ENCODE assay signal across 17 cellular contexts in the genomic region with DNA sequence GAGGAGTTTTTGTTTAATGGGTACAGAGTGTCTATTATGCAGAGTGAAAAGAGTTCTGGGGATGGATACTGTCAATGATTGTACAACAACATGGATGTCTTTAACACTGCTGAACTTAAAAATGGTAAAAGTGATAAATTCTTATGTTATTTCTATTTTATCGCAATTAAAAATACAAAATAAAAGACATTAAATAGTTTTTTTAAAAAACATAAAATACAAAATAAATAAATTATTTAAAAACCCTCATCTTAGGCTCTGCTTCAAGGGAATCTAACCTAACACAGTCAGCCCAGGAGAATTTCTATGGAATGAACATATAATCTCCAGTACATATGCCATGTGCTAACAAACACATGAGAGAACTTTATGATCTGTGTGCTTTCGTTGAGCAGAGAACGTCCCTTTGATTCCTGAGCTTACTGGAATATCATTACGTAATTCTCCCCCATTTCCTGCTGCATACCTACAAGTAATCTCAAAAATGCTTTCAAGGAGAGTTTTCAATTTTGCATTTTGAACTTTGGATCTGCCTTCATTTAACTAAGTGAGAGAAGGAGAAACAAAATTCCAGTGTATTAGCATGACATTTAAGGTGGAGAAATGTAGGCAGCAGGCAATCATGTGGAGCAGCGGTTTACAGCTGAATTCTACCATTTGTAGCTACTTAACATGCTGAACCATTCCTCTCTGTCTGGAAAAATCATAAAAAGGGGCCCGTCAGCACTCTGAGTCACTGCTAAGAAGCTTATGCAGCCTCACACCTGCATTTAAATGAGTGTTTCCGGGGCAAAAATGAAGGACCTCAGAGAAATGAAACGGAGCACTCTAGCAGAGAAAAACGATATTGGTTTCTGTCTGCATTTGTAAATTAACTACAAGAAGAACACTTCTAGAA.
DNase-seq lines count a peak whose midpoint lies in the region; TF ChIP-seq lines count a peak whose summit lies in the region.
"Had no signal": no experiment of that assay in that cellular context is flagged by ENCODE, and none has a peak within 500 bp of the region (broad histone marks: within the 10 kb centered on the region; RNA-seq: fewer than 3 reads in every experiment).

No MANE protein-coding gene starts in this region.

- H4K20me1 ChIP-seq in hepatocyte (ENCODE audit: insufficient read depth, poor library complexity, severe bottlenecking) (no peaks in the 10 kb centered on the region), SK-N-SH (ENCODE audit: insufficient read depth) (no peaks in the 10 kb centered on the region)

- H3K9me2 ChIP-seq in hepatocyte (replicated peaks; ENCODE audit: insufficient read depth) (no peaks in the 10 kb centered on the region), SK-N-SH (no peaks in the 10 kb centered on the region)

- H3K9me3 ChIP-seq in hepatocyte (ENCODE audit: low read depth): no peaks in the 10 kb centered on the region
- H3K9me3 ChIP-seq in SK-N-SH: no peaks in the 10 kb centered on the region
- H3K9me3 ChIP-seq: gastroesophageal sphincter had no signal

- H2AFZ ChIP-seq in hepatocyte: no peak overlapping the region
- H2AFZ ChIP-seq in SK-N-SH (ENCODE audit: low read depth): no peak overlapping the region
- H2AFZ ChIP-seq: PC-9 had no signal

- no peak for TF ChIP-seq RAD21 in SK-N-SH (IDR thresholded peaks at IDR 0.05; ENCODE audit: low read length)

- no peaks in the 10 kb centered on the region for H3K79me2 ChIP-seq in hepatocyte
- 0 out of 2 replicates have a peak, but pooled peaks cover 3% of the 10 kb centered on the region for H3K79me2 ChIP-seq in SK-N-SH (ENCODE audit: insufficient read depth)

- H3K27me3 ChIP-seq in hepatocyte (no peaks in the 10 kb centered on the region), SK-N-SH (ENCODE audit: insufficient read depth) (no peaks in the 10 kb centered on the region)
- H3K27me3 ChIP-seq: brain microvascular endothelial cell, gastroesophageal sphincter had no signal

- 50% methylated on average over 9 of the region's 9 CpGs for WGBS in hepatocyte (ENCODE audit: low lambda C conversion rate, missing lambda C conversion rate)
- 77% methylated on average over 9 of the region's 9 CpGs for WGBS in SK-N-SH (ENCODE audit: low lambda C conversion rate)

- peaks cover 10% of the 10 kb centered on the region for H3K4me1 ChIP-seq in hepatocyte (ENCODE audit: insufficient read depth)
- peaks cover 0 to 5% of the 10 kb centered on the region in 2 experiments; a peak in 1 of 4 replicates for H3K4me1 ChIP-seq in SK-N-SH (ENCODE audit: control insufficient read depth in 1 of 2, insufficient read depth in 2 of 2, low read depth in 1 of 2, low read length in 1 of 2)

- in situ Hi-C loops in astrocyte of the cerebellum (cut with HindIII; ENCODE audit: low sequenced_read_pairs): no loop called here

- DNase-seq in GM03348 (ENCODE audit: low spot score) (peak; percentile 48), astrocyte of the cerebellum (ENCODE audit: low read depth) (peak; percentile 9), hepatocyte (ENCODE audit: low spot score) (peak; percentile 63), renal cortical epithelial cell (ENCODE audit: low read depth) (peak; percentile 96), SK-N-SH (no peak), foreskin fibroblast (no peak), GM10248 (ENCODE audit: extremely low spot score) (no peak), mucosa of gallbladder (ENCODE audit: low spot score) (no peak)
- DNase-seq: activated B cell treated with CpG ODN at 0.5 μM for 24 hours; activated gamma-delta T cell; brain microvascular endothelial cell; COR-L47; effector memory CD8-positive, alpha-beta T cell; NCI-H1436 treated with DMSO at 0.1 percent for 48 hours; NCI-H446 treated with DMSO at 0.1 percent for 48 hours; PC-9 had no signal

- H3F3A ChIP-seq in SK-N-SH (replicated peaks; ENCODE audit: insufficient read depth): no peaks in the 10 kb centered on the region

- no peak for TF ChIP-seq CTCF in astrocyte of the cerebellum (IDR thresholded peaks at IDR 0.05; ENCODE audit: low read depth, low read length, missing control alignments)
- TF ChIP-seq CTCF in hepatocyte (IDR thresholded peaks at IDR 0.05; ENCODE audit: poor library complexity): no peak
- TF ChIP-seq CTCF in SK-N-SH (IDR thresholded peaks at IDR 0.05): no peak
- TF ChIP-seq CTCF in foreskin fibroblast (IDR thresholded peaks at IDR 0.05; ENCODE audit: low read depth, low read length): no peak
- no peak for TF ChIP-seq CTCF in GM10248 (IDR thresholded peaks at IDR 0.05; ENCODE audit: control extremely low read depth, extremely low read depth, low read depth, missing control alignments)

- H3K36me3 ChIP-seq in hepatocyte (replicated peaks; ENCODE audit: insufficient read depth, low read depth) (no peaks in the 10 kb centered on the region), SK-N-SH (replicated peaks in 1 of 2; ENCODE audit: control insufficient read depth in 1 of 2, insufficient read depth in 2 of 2, low read length in 1 of 2) (peaks cover 0 to 2% of the 10 kb centered on the region in 2 experiments)
- H3K36me3 ChIP-seq: brain microvascular endothelial cell, gastroesophageal sphincter had no signal

- H3K4me2 ChIP-seq in hepatocyte (peak overlapping the region; percentile 24), SK-N-SH (no peak overlapping the region)
- H3K4me2 ChIP-seq: PC-9 had no signal

- CTCF ChIA-PET in SK-N-SH (lab: Yijun Ruan, JAX): interaction anchor here (0.6 to 1.3 kb wide), 3 partner anchors 137 to 638 kb away, joined by 3 read pairs; no protein-coding TSS in a partner anchor
- CTCF ChIA-PET in GM10248 (lab: Yijun Ruan, JAX): no interaction called here

- H3K4me3 ChIP-seq in astrocyte of the cerebellum (ENCODE audit: low read depth, low read length) (no peak overlapping the region), hepatocyte (no peak overlapping the region), SK-N-SH (ENCODE audit: low read depth in 2 of 2, low read length in 1 of 2) (no peak overlapping the region), foreskin fibroblast (ENCODE audit: low read depth in 1 of 2, low read length in 2 of 2) (no peak overlapping the region)
- H3K4me3 ChIP-seq: gastroesophageal sphincter, PC-9 had no signal

- POLR2A ChIA-PET in SK-N-SH (lab: Yijun Ruan, JAX): no interaction called here
- POLR2A ChIA-PET in GM10248 (lab: Yijun Ruan, JAX): no interaction called here

- peak overlapping the region; percentile 79 for H3K27ac ChIP-seq in hepatocyte
- H3K27ac ChIP-seq in SK-N-SH (ENCODE audit: low read depth in 2 of 2, low read length in 1 of 2): no peak overlapping the region
- H3K27ac ChIP-seq: brain microvascular endothelial cell, gastroesophageal sphincter, PC-9 had no signal

- TF ChIP-seq EP300 in SK-N-SH (IDR thresholded peaks at IDR 0.05; ENCODE audit: borderline replicate concordance in 1 of 2, low read depth in 1 of 2, low read length in 1 of 2): no peak

- no peak overlapping the region for H3K9ac ChIP-seq in SK-N-SH

TF ChIP-seq in SK-N-SH, 30 proteins besides CTCF, POLR2A, EP300 and RAD21:
- TF ChIP-seq GABPA (IDR thresholded peaks at IDR 0.05; ENCODE audit: low read depth): no peak
TF ChIP-seq in SK-N-SH: peak in this region for 0.

Comparison
In these comparisons a context has a peak if more than half of its experiments do, and no peak if none do; other contexts are left out.
1. DNase-seq: peak in GM03348 (single experiment), astrocyte of the cerebellum (single experiment), hepatocyte (single experiment) and renal cortical epithelial cell (single experiment); none in SK-N-SH (single experiment), foreskin fibroblast (0 of 2), GM10248 (single experiment) and mucosa of gallbladder (single experiment).